ENCODE assay signal across 1 cellular context in genomic region chrX:34875204-34875603, GRCh38.
TF ChIP-seq lines count a peak whose summit lies in the region.

No MANE protein-coding gene starts in this region.

TF ChIP-seq in WTC11, 78 proteins besides CTCF, POLR2A, EP300 and RAD21 (continued from another document):
- TF ChIP-seq, protein P1, sequence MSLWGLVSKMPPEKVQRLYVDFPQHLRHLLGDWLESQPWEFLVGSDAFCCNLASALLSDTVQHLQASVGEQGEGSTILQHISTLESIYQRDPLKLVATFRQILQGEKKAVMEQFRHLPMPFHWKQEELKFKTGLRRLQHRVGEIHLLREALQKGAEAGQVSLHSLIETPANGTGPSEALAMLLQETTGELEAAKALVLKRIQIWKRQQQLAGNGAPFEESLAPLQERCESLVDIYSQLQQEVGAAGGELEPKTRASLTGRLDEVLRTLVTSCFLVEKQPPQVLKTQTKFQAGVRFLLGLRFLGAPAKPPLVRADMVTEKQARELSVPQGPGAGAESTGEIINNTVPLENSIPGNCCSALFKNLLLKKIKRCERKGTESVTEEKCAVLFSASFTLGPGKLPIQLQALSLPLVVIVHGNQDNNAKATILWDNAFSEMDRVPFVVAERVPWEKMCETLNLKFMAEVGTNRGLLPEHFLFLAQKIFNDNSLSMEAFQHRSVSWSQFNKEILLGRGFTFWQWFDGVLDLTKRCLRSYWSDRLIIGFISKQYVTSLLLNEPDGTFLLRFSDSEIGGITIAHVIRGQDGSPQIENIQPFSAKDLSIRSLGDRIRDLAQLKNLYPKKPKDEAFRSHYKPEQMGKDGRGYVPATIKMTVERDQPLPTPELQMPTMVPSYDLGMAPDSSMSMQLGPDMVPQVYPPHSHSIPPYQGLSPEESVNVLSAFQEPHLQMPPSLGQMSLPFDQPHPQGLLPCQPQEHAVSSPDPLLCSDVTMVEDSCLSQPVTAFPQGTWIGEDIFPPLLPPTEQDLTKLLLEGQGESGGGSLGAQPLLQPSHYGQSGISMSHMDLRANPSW (CRISPR knock-in tag; conservative IDR thresholded peaks at IDR 0.05; ENCODE audit: low read depth): no peak
